ENCODE assay signal across 8 cellular contexts in genomic region chr15:101277943-101278564, GRCh38. TPM values are rescaled to one million over a fixed set of nuclear protein-coding genes. Genes with fewer than 3 reads are reported as not detected.
DNase-seq lines count a peak whose midpoint lies in the region; ATAC-seq, FAIRE-seq and TF ChIP-seq lines count a peak whose summit lies in the region.

No MANE protein-coding gene starts in this region.

- H3K36me3 ChIP-seq in K562 (ENCODE audit: control insufficient read depth, insufficient read depth, low read length): peaks cover 61% of the 10 kb centered on the region

- DNase-seq in A549 (ENCODE audit: low read depth in 1 of 2, low spot score in 1 of 2) (no peak), HL-60 (ENCODE audit: low read depth in 1 of 2, low spot score in 1 of 2) (no peak), K562 (ENCODE audit: extremely low read depth in 1 of 4, low spot score in 3 of 4) (peak in 1 of 4 experiments; percentile 46), superior temporal gyrus (ENCODE audit: extremely low spot score) (no peak), posterior cingulate gyrus (no peak), KG1 (lab: John Stamatoyannopoulos, UW) (no peak)
- DNase-seq in activated effector memory CD4-positive, alpha-beta T cell treated with Interleukin-2 at 50 U/mL for 16 hours: no peak

- CTCF ChIA-PET in A549 (lab: Yijun Ruan, JAX): interaction anchor here (0.9 to 2.5 kb wide), 4 partner anchors 8 to 364 kb away, joined by 3 to 29 read pairs (median 6); no protein-coding TSS in a partner anchor
- CTCF ChIA-PET in K562 (lab: Yijun Ruan, JAX; ENCODE audit: low intra/inter-chr PET ratio): interaction anchor here (0.9 kb wide), 1 partner anchor 365 kb away, joined by 3 read pairs; no protein-coding TSS in a partner anchor

- in situ Hi-C loops in K562 (cut with MboI): no loop called here

- H3K79me2 ChIP-seq in K562 (ENCODE audit: control insufficient read depth, insufficient read depth, low read length): peaks cover 19% of the 10 kb centered on the region

- peak overlapping the region; percentile 26 to 87; a peak in 3 of 4 replicates for H3K9ac ChIP-seq in K562 (ENCODE audit: insufficient read depth in 1 of 2, low read depth in 2 of 2, low read length in 2 of 2)

- no peaks in the 10 kb centered on the region for H3K9me1 ChIP-seq in K562 (ENCODE audit: control insufficient read depth, insufficient read depth, low read length)

- H3K4me1 ChIP-seq in A549: peaks cover 13% of the 10 kb centered on the region
- peaks cover 6 to 10% of the 10 kb centered on the region in 2 experiments; a peak in 4 of 5 replicates for H3K4me1 ChIP-seq in K562 (replicated peaks in 1 of 2; ENCODE audit: control insufficient read depth in 2 of 2, insufficient read depth in 2 of 2, low read length in 2 of 2)
- H3K4me1 ChIP-seq in mononuclear cell (ENCODE audit: insufficient read depth, low read length): peaks cover 19% of the 10 kb centered on the region

- TF ChIP-seq POLR2A in A549 (IDR thresholded peaks at IDR 0.05; ENCODE audit: low read length): no peak
- no peak for TF ChIP-seq POLR2A in K562 (conservative IDR thresholded peaks at IDR 0.05)

- H2AFZ ChIP-seq in K562 (ENCODE audit: low read depth, low read length): peak overlapping the region; percentile 79

- TF ChIP-seq EP300 in A549 (IDR thresholded peaks at IDR 0.05): no peak
- no peak for TF ChIP-seq EP300 in K562 (IDR thresholded peaks at IDR 0.05; ENCODE audit: low read length)

- intact Hi-C loops in K562 (cut with micrococcal nuclease) (loop anchor here (5.0 kb wide), 1 partner anchor 261 kb away; no protein-coding TSS in a partner anchor), posterior cingulate gyrus (cut with DNase I) (no loop called here)

- H3K4me3 ChIP-seq in A549: peak overlapping the region; percentile 77
- peak overlapping the region; percentile 33; the same call in 1 of the 2 replicates for H3K4me3 ChIP-seq in HL-60 (replicated peaks; ENCODE audit: insufficient read depth, low read length)
- peak overlapping the region; percentile 98 for H3K4me3 ChIP-seq in K562
- H3K4me3 ChIP-seq in mononuclear cell (ENCODE audit: low read length): peak overlapping the region; percentile 81

- 89% methylated on average over 12 of the region's 12 CpGs for WGBS in A549 (ENCODE audit: missing lambda C conversion rate)
- 5% methylated on average over 12 of the region's 12 CpGs for WGBS in K562 (ENCODE audit: insufficient coverage, low coverage, missing lambda C conversion rate)

- no peaks in the 10 kb centered on the region for H3K9me3 ChIP-seq in A549
- no peaks in the 10 kb centered on the region for H3K9me3 ChIP-seq in K562 (replicated peaks; ENCODE audit: control insufficient read depth, insufficient read depth, low read depth, low read length)
- H3K9me3 ChIP-seq in mononuclear cell (ENCODE audit: low read depth, low read length): no peaks in the 10 kb centered on the region

- POLR2A ChIA-PET in A549 (lab: Yijun Ruan, JAX) (interaction anchor here (1.0 kb wide), 1 partner anchor 11 kb away, joined by 3 read pairs; no protein-coding TSS in a partner anchor), K562 (lab: Yijun Ruan, JAX) (interaction anchor here (0.8 to 1.5 kb wide), 3 partner anchors 10 to 20 kb away, joined by 3 to 4 read pairs (median 3); no protein-coding TSS in a partner anchor)

- peak in 1 of 2 experiments; percentile 0; a peak in 1 of 6 replicates for ATAC-seq in A549
- no peak for ATAC-seq in K562

- no peak for TF ChIP-seq RAD21 in A549 (conservative IDR thresholded peaks at IDR 0.05 in 1 of 2, IDR thresholded peaks at IDR 0.05 in 1 of 2)
- no peak for TF ChIP-seq RAD21 in K562 (CRISPR knock-in tag; conservative IDR thresholded peaks at IDR 0.05 in 1 of 2, IDR thresholded peaks at IDR 0.05 in 1 of 2)

- H3K27ac ChIP-seq in A549 (peak overlapping the region; percentile 66 to 91), HL-60 (replicated peaks) (no peak overlapping the region), K562 (ENCODE audit: extremely low read depth, low read depth, low read length) (peak overlapping the region; percentile 41; the same call in 2 of the 3 replicates)

- no TSS peak for BruUV-seq in K562 (replicated peaks; lab: Mats Ljungman, UMichigan)

- no peak for TF ChIP-seq CTCF in A549 (IDR thresholded peaks at IDR 0.05)
- TF ChIP-seq CTCF in HL-60 (IDR thresholded peaks at IDR 0.05; ENCODE audit: insufficient read depth, low read length): no peak
- TF ChIP-seq CTCF in K562 (IDR thresholded peaks at IDR 0.05 in 2 of 3, conservative IDR thresholded peaks at IDR 0.05 in 1 of 3; ENCODE audit: insufficient read depth in 2 of 3, low read depth in 1 of 3, low read length in 3 of 3): no peak

- H3K4me2 ChIP-seq in A549 (peak overlapping the region; percentile 78), K562 (ENCODE audit: insufficient read depth, low read length) (peak overlapping the region; percentile 97)

- peaks cover 11% of the 10 kb centered on the region; the same call in 1 of the 2 replicates for H4K20me1 ChIP-seq in K562 (replicated peaks; ENCODE audit: control insufficient read depth, insufficient read depth, low read length)

- H3K27me3 ChIP-seq in HL-60 (ENCODE audit: insufficient read depth, poor library complexity, severe bottlenecking): no peaks in the 10 kb centered on the region
- no peaks in the 10 kb centered on the region for H3K27me3 ChIP-seq in K562 (ENCODE audit: control insufficient read depth in 2 of 2, insufficient read depth in 2 of 2, low read length in 2 of 2)
- H3K27me3 ChIP-seq in mononuclear cell (ENCODE audit: insufficient read depth, low read length): no peaks in the 10 kb centered on the region

- FAIRE-seq in A549 (lab: Jason Lieb, UNC): no peak
- peak; percentile 85 for FAIRE-seq in K562 (lab: Jason Lieb, UNC)

RNA-seq across cellular contexts. Expression of gene SELENOS, which starts 0.8 kb away (rescaled TPM):
- 128 and 184 TPM in 2 replicates for polyA plus RNA-seq in A549 (2011; rRNA removed)
- polyA plus RNA-seq in A549 (2012; cell fraction: cytosol; rRNA removed): 111 and 113 TPM in 2 replicates
- polyA plus RNA-seq in A549 (2012; cell fraction: nucleus; rRNA removed): 79.1 and 85.8 TPM in 2 replicates
- polyA plus RNA-seq in A549 (2017; fragmentation: RNase III; extraction: RNeasy Plus Mini Kit Qiagen cat#74134 plus additional on column Dnase treatment): 90.2 to 97.9 TPM (median 93.9 TPM) in 3 replicates
- 43.3 and 43.9 TPM in 2 replicates for polyA minus RNA-seq in A549 (2011; rRNA and poly(A)+ RNA removed)
- 53.9 and 71.0 TPM in 2 replicates for total RNA-seq in K562 (2011; cell fraction: chromatin; rRNA removed; ENCODE audit: low replicate concordance)
- 72.0 and 80.9 TPM in 2 replicates for total RNA-seq in K562 (2011; cell fraction: nucleolus; rRNA removed)
- total RNA-seq in K562 (2011; cell fraction: nucleoplasm; rRNA removed): 87.4 and 90.5 TPM in 2 replicates
- 51.6 and 56.9 TPM in 2 replicates for total RNA-seq in K562 (2014; rRNA removed)
- 57.2 and 59.6 TPM in 2 replicates for total RNA-seq in K562 (2014; rRNA removed; fragmentation: Illumina TruSeq; extraction: Trizol)
- total RNA-seq in K562 (2015; rRNA removed; fragmentation: Illumina TruSeq; extraction: Trizol): 45.5 and 47.9 TPM in 2 replicates
- 37.9 and 39.6 TPM in 2 replicates for total RNA-seq in K562 (2021)
- 46.5 and 55.8 TPM in 2 replicates for polyA plus RNA-seq in K562 (2011; rRNA removed)
- 30.6 and 48.2 TPM in 2 replicates for polyA plus RNA-seq in K562 (2011; cell fraction: cytosol; rRNA removed)
- 18.7 and 26.8 TPM in 2 replicates for polyA plus RNA-seq in K562 (2011; cell fraction: nucleus; rRNA removed)
- 40.6 and 47.0 TPM in 2 replicates for polyA plus RNA-seq in K562 (2012)
- polyA plus RNA-seq in K562 (2014; fragmentation: Illumina TruSeq; extraction: Trizol): 42.1 and 43.0 TPM in 2 replicates
- 10 to 100 TPM; 24.9 to 36.6 TPM for polyA plus RNA-seq in K562 (2014; fragmentation: Nextera tagmentation; extraction: Ambion mirVana)
- polyA plus RNA-seq in K562 (2014; rRNA removed): 54.8 and 57.4 TPM in 2 replicates
- polyA minus RNA-seq in K562 (2011; rRNA and poly(A)+ RNA removed): 34.8 and 38.5 TPM in 2 replicates
- 8.6 and 8.9 TPM in 2 replicates for polyA minus RNA-seq in K562 (2011; cell fraction: cytosol; rRNA and poly(A)+ RNA removed)
- polyA minus RNA-seq in K562 (2011; cell fraction: nucleus; rRNA and poly(A)+ RNA removed): 13.5 and 23.5 TPM in 2 replicates
- 22.8 TPM for total RNA-seq in mononuclear cell

RNA-seq across cellular contexts. Expression of gene SNRPA1, which starts 17.0 kb away (rescaled TPM):
- polyA plus RNA-seq in A549 (2011; rRNA removed): 127 and 177 TPM in 2 replicates
- polyA plus RNA-seq in A549 (2012; cell fraction: cytosol; rRNA removed): 108 and 131 TPM in 2 replicates
- polyA plus RNA-seq in A549 (2012; cell fraction: nucleus; rRNA removed): 70.6 and 116 TPM in 2 replicates
- polyA plus RNA-seq in A549 (2017; fragmentation: RNase III; extraction: RNeasy Plus Mini Kit Qiagen cat#74134 plus additional on column Dnase treatment): 137 to 142 TPM (median 140 TPM) in 3 replicates
- polyA minus RNA-seq in A549 (2011; rRNA and poly(A)+ RNA removed): 23.9 and 24.0 TPM in 2 replicates
- 76.5 and 145 TPM in 2 replicates for total RNA-seq in K562 (2011; cell fraction: chromatin; rRNA removed; ENCODE audit: low replicate concordance)
- total RNA-seq in K562 (2011; cell fraction: nucleolus; rRNA removed): 47.7 and 55.3 TPM in 2 replicates
- 91.1 and 108 TPM in 2 replicates for total RNA-seq in K562 (2011; cell fraction: nucleoplasm; rRNA removed)
- 138 and 162 TPM in 2 replicates for total RNA-seq in K562 (2014; rRNA removed)
- 78.1 and 97.1 TPM in 2 replicates for total RNA-seq in K562 (2014; rRNA removed; fragmentation: Illumina TruSeq; extraction: Trizol)
- total RNA-seq in K562 (2015; rRNA removed; fragmentation: Illumina TruSeq; extraction: Trizol): 61.8 and 62.7 TPM in 2 replicates
- total RNA-seq in K562 (2021): 152 and 166 TPM in 2 replicates
- 224 and 245 TPM in 2 replicates for polyA plus RNA-seq in K562 (2011; rRNA removed)
- polyA plus RNA-seq in K562 (2011; cell fraction: cytosol; rRNA removed): 79.9 and 192 TPM in 2 replicates
- polyA plus RNA-seq in K562 (2011; cell fraction: nucleus; rRNA removed): 123 and 248 TPM in 2 replicates
- 98.3 and 217 TPM in 2 replicates for polyA plus RNA-seq in K562 (2012)
- polyA plus RNA-seq in K562 (2014; fragmentation: Illumina TruSeq; extraction: Trizol): 189 and 206 TPM in 2 replicates
- 100 to 1,000 TPM; 212 to 214 TPM for polyA plus RNA-seq in K562 (2014; fragmentation: Nextera tagmentation; extraction: Ambion mirVana)
- 229 and 233 TPM in 2 replicates for polyA plus RNA-seq in K562 (2014; rRNA removed)
- 101 and 108 TPM in 2 replicates for polyA minus RNA-seq in K562 (2011; rRNA and poly(A)+ RNA removed)
- polyA minus RNA-seq in K562 (2011; cell fraction: cytosol; rRNA and poly(A)+ RNA removed): 52.9 and 57.5 TPM in 2 replicates
- 29.2 and 46.7 TPM in 2 replicates for polyA minus RNA-seq in K562 (2011; cell fraction: nucleus; rRNA and poly(A)+ RNA removed)
- 76.1 TPM for total RNA-seq in mononuclear cell

RNA-seq across cellular contexts. Expression of gene CHSY1, which starts 26.2 kb away (rescaled TPM):
- 27.9 and 28.1 TPM in 2 replicates for polyA plus RNA-seq in A549 (2011; rRNA removed)
- 11.2 and 13.5 TPM in 2 replicates for polyA plus RNA-seq in A549 (2012; cell fraction: cytosol; rRNA removed)
- 4.6 and 8.0 TPM in 2 replicates for polyA plus RNA-seq in A549 (2012; cell fraction: nucleus; rRNA removed)
- 16.0 to 17.7 TPM (median 17.4 TPM) in 3 replicates for polyA plus RNA-seq in A549 (2017; fragmentation: RNase III; extraction: RNeasy Plus Mini Kit Qiagen cat#74134 plus additional on column Dnase treatment)
- 22.0 and 23.6 TPM in 2 replicates for polyA minus RNA-seq in A549 (2011; rRNA and poly(A)+ RNA removed)
- total RNA-seq in K562 (2011; cell fraction: chromatin; rRNA removed; ENCODE audit: low replicate concordance): 29.6 and 50.1 TPM in 2 replicates
- 21.4 and 23.2 TPM in 2 replicates for total RNA-seq in K562 (2011; cell fraction: nucleolus; rRNA removed)
- total RNA-seq in K562 (2011; cell fraction: nucleoplasm; rRNA removed): 37.2 and 50.9 TPM in 2 replicates
- 7.7 and 9.0 TPM in 2 replicates for total RNA-seq in K562 (2014; rRNA removed)
- 13.4 and 17.1 TPM in 2 replicates for total RNA-seq in K562 (2014; rRNA removed; fragmentation: Illumina TruSeq; extraction: Trizol)
- 13.4 and 14.5 TPM in 2 replicates for total RNA-seq in K562 (2015; rRNA removed; fragmentation: Illumina TruSeq; extraction: Trizol)
- 14.7 and 16.4 TPM in 2 replicates for total RNA-seq in K562 (2021)
- 11.1 and 14.6 TPM in 2 replicates for polyA plus RNA-seq in K562 (2011; rRNA removed)
- 7.1 and 9.9 TPM in 2 replicates for polyA plus RNA-seq in K562 (2011; cell fraction: cytosol; rRNA removed)
- polyA plus RNA-seq in K562 (2011; cell fraction: nucleus; rRNA removed): 7.7 and 8.3 TPM in 2 replicates
- 9.1 and 9.7 TPM in 2 replicates for polyA plus RNA-seq in K562 (2012)
- 12.8 and 14.9 TPM in 2 replicates for polyA plus RNA-seq in K562 (2014; fragmentation: Illumina TruSeq; extraction: Trizol)
- polyA plus RNA-seq in K562 (2014; fragmentation: Nextera tagmentation; extraction: Ambion mirVana): 10 to 100 TPM in 1 of 2 experiments, 1 to 10 TPM in 1; 7.0 to 11.1 TPM
- 9.0 and 9.2 TPM in 2 replicates for polyA plus RNA-seq in K562 (2014; rRNA removed)
- 24.8 and 27.9 TPM in 2 replicates for polyA minus RNA-seq in K562 (2011; rRNA and poly(A)+ RNA removed)
- polyA minus RNA-seq in K562 (2011; cell fraction: cytosol; rRNA and poly(A)+ RNA removed): 14.9 and 16.7 TPM in 2 replicates
- polyA minus RNA-seq in K562 (2011; cell fraction: nucleus; rRNA and poly(A)+ RNA removed): 5.0 and 7.9 TPM in 2 replicates
- total RNA-seq in mononuclear cell: 22.2 TPM

Comparison
In these comparisons a context has a peak if more than half of its experiments do, and no peak if none do; other contexts are left out.
1. H3K4me3 ChIP-seq: peak in every context shown above with its lines; median percentile 98 in K562; 81 in mononuclear cell; 77 in A549; 33 in HL-60.
2. Of the 35 proteins assayed by ChIP-seq in both K562 and A549: peak only in K562: HDAC2, KDM1A and RCOR1; only in A549: none; in both: none; in neither: 32.